2 cellular contexts compared by ENCODE assay signal in genomic region chr17:77306048-77306789, GRCh38.
A peak's percentile ranks its signal among the peaks of the same experiment; 100 is the strongest.
TF ChIP-seq lines count a peak whose summit lies in the region.

No MANE protein-coding gene starts in this region.

TF ChIP-seq in SK-N-SH, 30 proteins besides CTCF, POLR2A, EP300 and RAD21 (continued from another document):
- TF ChIP-seq FOSL2 (IDR thresholded peaks at IDR 0.05; ENCODE audit: borderline replicate concordance, low read depth) (no peak), TEAD4 (IDR thresholded peaks at IDR 0.05; ENCODE audit: borderline replicate concordance, insufficient read depth) (no peak), CHD2 (IDR thresholded peaks at IDR 0.05; ENCODE audit: low read length, partially characterized antibody) (peak; percentile 9), YY1 (IDR thresholded peaks at IDR 0.05; ENCODE audit: low read depth) (no peak), REST (IDR thresholded peaks at IDR 0.05; ENCODE audit: low read depth, low read length) (no peak), TAF1 (IDR thresholded peaks at IDR 0.05; ENCODE audit: borderline replicate concordance, low read depth, low read length) (no peak), FOXJ3 (CRISPR knock-in tag; IDR thresholded peaks at IDR 0.05) (no peak), NRF1 (IDR thresholded peaks at IDR 0.05; ENCODE audit: low read depth, low read length) (no peak)

TF ChIP-seq in SK-N-SH treated with all-trans-retinoic acid at 6 μM for 48 hours, 23 proteins besides CTCF, POLR2A, EP300 and RAD21:
- TF ChIP-seq CSRNP3 (CRISPR knock-in tag; IDR thresholded peaks at IDR 0.05): no peak
- no peak for TF ChIP-seq RARB (CRISPR knock-in tag; IDR thresholded peaks at IDR 0.05)
- TF ChIP-seq, protein P1, sequence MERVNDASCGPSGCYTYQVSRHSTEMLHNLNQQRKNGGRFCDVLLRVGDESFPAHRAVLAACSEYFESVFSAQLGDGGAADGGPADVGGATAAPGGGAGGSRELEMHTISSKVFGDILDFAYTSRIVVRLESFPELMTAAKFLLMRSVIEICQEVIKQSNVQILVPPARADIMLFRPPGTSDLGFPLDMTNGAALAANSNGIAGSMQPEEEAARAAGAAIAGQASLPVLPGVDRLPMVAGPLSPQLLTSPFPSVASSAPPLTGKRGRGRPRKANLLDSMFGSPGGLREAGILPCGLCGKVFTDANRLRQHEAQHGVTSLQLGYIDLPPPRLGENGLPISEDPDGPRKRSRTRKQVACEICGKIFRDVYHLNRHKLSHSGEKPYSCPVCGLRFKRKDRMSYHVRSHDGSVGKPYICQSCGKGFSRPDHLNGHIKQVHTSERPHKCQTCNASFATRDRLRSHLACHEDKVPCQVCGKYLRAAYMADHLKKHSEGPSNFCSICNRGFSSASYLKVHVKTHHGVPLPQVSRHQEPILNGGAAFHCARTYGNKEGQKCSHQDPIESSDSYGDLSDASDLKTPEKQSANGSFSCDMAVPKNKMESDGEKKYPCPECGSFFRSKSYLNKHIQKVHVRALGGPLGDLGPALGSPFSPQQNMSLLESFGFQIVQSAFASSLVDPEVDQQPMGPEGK (CRISPR knock-in tag; IDR thresholded peaks at IDR 0.05; ENCODE audit: borderline replicate concordance): no peak
- TF ChIP-seq ESRRG (CRISPR knock-in tag; IDR thresholded peaks at IDR 0.05): no peak
- TF ChIP-seq ZC3H10 (CRISPR knock-in tag; IDR thresholded peaks at IDR 0.05): no peak
- TF ChIP-seq, protein P2, sequence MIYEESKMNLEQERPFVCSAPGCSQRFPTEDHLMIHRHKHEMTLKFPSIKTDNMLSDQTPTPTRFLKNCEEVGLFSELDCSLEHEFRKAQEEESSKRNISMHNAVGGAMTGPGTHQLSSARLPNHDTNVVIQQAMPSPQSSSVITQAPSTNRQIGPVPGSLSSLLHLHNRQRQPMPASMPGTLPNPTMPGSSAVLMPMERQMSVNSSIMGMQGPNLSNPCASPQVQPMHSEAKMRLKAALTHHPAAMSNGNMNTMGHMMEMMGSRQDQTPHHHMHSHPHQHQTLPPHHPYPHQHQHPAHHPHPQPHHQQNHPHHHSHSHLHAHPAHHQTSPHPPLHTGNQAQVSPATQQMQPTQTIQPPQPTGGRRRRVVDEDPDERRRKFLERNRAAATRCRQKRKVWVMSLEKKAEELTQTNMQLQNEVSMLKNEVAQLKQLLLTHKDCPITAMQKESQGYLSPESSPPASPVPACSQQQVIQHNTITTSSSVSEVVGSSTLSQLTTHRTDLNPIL (CRISPR knock-in tag; IDR thresholded peaks at IDR 0.05; ENCODE audit: low read depth): no peak
- no peak for TF ChIP-seq TCF4 (CRISPR knock-in tag; IDR thresholded peaks at IDR 0.05; ENCODE audit: borderline replicate concordance)
- no peak for TF ChIP-seq ZFP30 (CRISPR knock-in tag; IDR thresholded peaks at IDR 0.05)
